ENCODE assay signal across 17 cellular contexts in genomic region chr14:22882064-22882463, GRCh38. TPM values are rescaled to one million over a fixed set of nuclear protein-coding genes. Genes with fewer than 3 reads are reported as not detected.
DNase-seq lines count a peak whose midpoint lies in the region; ATAC-seq and TF ChIP-seq lines count a peak whose summit lies in the region.
"Had no signal": no experiment of that assay in that cellular context is flagged by ENCODE, and none has a peak within 500 bp of the region (broad histone marks: within the 10 kb centered on the region; RNA-seq: fewer than 3 reads in every experiment).

No MANE protein-coding gene starts in this region.

- TF ChIP-seq CTCF in neural cell (IDR thresholded peaks at IDR 0.05; ENCODE audit: poor library complexity, severe bottlenecking) (no peak), Peyer's patch (IDR thresholded peaks at IDR 0.05) (no peak)

- intact Hi-C loops in CD4-positive, alpha-beta memory T cell (cut with micrococcal nuclease), result no loop called here
- intact Hi-C loops in dendritic cell treated with granulocyte-macrophage colony-stimulating factor and Interleukin-4, amounts not matched to agents 40 ng/mL and 50 ng/mL, for 4 days (cut with micrococcal nuclease), result no loop called here

- peak overlapping the region; percentile 2 to 69 (median 24) for H3K27ac Mint-ChIP-seq in CD4-positive, alpha-beta memory T cell
- peak overlapping the region; percentile 23 for H3K27ac Mint-ChIP-seq in dendritic cell treated with granulocyte-macrophage colony-stimulating factor and Interleukin-4, amounts not matched to agents 40 ng/mL and 50 ng/mL, for 4 days
- H3K27ac Mint-ChIP-seq: activated CD8-positive, alpha-beta T cell treated with anti-CD3 and anti-CD28 coated beads for 36 hours had no signal

- DNase-seq in CD4-positive, alpha-beta memory T cell, result no peak
- no peak for DNase-seq in NCI-H2081 treated with DMSO at 0.1 percent for 48 hours (lab: John Stamatoyannopoulos, UW)
- DNase-seq in pons (ENCODE audit: low spot score), result no peak
- no peak for DNase-seq in Peyer's patch
- DNase-seq: activated CD8-positive, alpha-beta T cell treated with anti-CD3 and anti-CD28 coated beads for 36 hours; activated T-cell treated with anti-CD3 and anti-CD28 coated beads, Interleukin-2, amount 50 U/mL, for 48 hours; immature natural killer cell; Karpas-422; sigmoid colon had no signal

- H3K9ac ChIP-seq in HUES6 (ENCODE audit: low read length) (no peak overlapping the region), neural cell (ENCODE audit: low read length) (peak overlapping the region; percentile 100)
- H3K9ac ChIP-seq: GM23248 had no signal

- no peak overlapping the region for H2AFZ ChIP-seq in neural cell (ENCODE audit: low read depth, low read length)
- H2AFZ ChIP-seq: GM23248 had no signal

- H3K4me1 Mint-ChIP-seq in CD4-positive, alpha-beta memory T cell, result peaks cover 19 to 60% (median 33%) of the 10 kb centered on the region in 4 donors
- H3K4me1 Mint-ChIP-seq in dendritic cell treated with granulocyte-macrophage colony-stimulating factor and Interleukin-4, amounts not matched to agents 40 ng/mL and 50 ng/mL, for 4 days (ENCODE audit: low read depth), result peaks cover 49% of the 10 kb centered on the region

- H3K4me3 ChIP-seq in CD4-positive, alpha-beta memory T cell (ENCODE audit: low read length in 2 of 2), result no peak overlapping the region
- peak overlapping the region; percentile 53; the same call in 1 of the 2 replicates for H3K4me3 ChIP-seq in HUES6 (ENCODE audit: low read depth, low read length)
- peak overlapping the region; percentile 53 for H3K4me3 ChIP-seq in neural cell (ENCODE audit: low read length)
- H3K4me3 ChIP-seq in Peyer's patch, result no peak overlapping the region
- H3K4me3 ChIP-seq: GM23248, lung, sigmoid colon, vagina had no signal

- no peaks in the 10 kb centered on the region for H3K27me3 Mint-ChIP-seq in CD4-positive, alpha-beta memory T cell
- H3K27me3 Mint-ChIP-seq in dendritic cell treated with granulocyte-macrophage colony-stimulating factor and Interleukin-4, amounts not matched to agents 40 ng/mL and 50 ng/mL, for 4 days, result peaks cover 28% of the 10 kb centered on the region

- peaks cover 0 to 2% (median 0%) of the 10 kb centered on the region in 8 donors for H3K9me3 Mint-ChIP-seq in CD4-positive, alpha-beta memory T cell
- H3K9me3 Mint-ChIP-seq in dendritic cell treated with granulocyte-macrophage colony-stimulating factor and Interleukin-4, amounts not matched to agents 40 ng/mL and 50 ng/mL, for 4 days, result no peaks in the 10 kb centered on the region
- H3K9me3 Mint-ChIP-seq: activated CD8-positive, alpha-beta T cell treated with anti-CD3 and anti-CD28 coated beads for 36 hours; immature natural killer cell had no signal

- H3F3A ChIP-seq in neural cell (ENCODE audit: insufficient read depth, low read length, poor library complexity, severe bottlenecking), result peaks cover 8% of the 10 kb centered on the region

- H3K27me3 ChIP-seq in CD4-positive, alpha-beta memory T cell (ENCODE audit: insufficient read depth, low read length), result no peaks in the 10 kb centered on the region
- H3K27me3 ChIP-seq in HUES6 (ENCODE audit: control insufficient read depth, insufficient read depth, low read length), result peaks cover 30% of the 10 kb centered on the region
- no peaks in the 10 kb centered on the region for H3K27me3 ChIP-seq in neural cell (ENCODE audit: insufficient read depth, low read depth, low read length)
- H3K27me3 ChIP-seq in Peyer's patch, result no peaks in the 10 kb centered on the region
- H3K27me3 ChIP-seq: breast epithelium, sigmoid colon, vagina had no signal

- H3K27ac ChIP-seq in CD4-positive, alpha-beta memory T cell (ENCODE audit: low read depth, low read length), result no peak overlapping the region
- H3K27ac ChIP-seq in HUES6 (ENCODE audit: low read depth, low read length) (no peak overlapping the region), neural cell (ENCODE audit: low read length) (peak overlapping the region; percentile 97), Peyer's patch (no peak overlapping the region)
- H3K27ac ChIP-seq: GM23248, sigmoid colon, vagina had no signal

- no peaks in the 10 kb centered on the region for H3K9me3 ChIP-seq in CD4-positive, alpha-beta memory T cell (ENCODE audit: control insufficient read depth in 1 of 2, low read length in 2 of 2)
- H3K9me3 ChIP-seq in HUES6 (ENCODE audit: control insufficient read depth, insufficient read depth, low read depth, low read length) (no peaks in the 10 kb centered on the region), neural cell (ENCODE audit: low read length) (no peaks in the 10 kb centered on the region), Peyer's patch (no peaks in the 10 kb centered on the region)
- H3K9me3 ChIP-seq: breast epithelium, sigmoid colon, vagina had no signal

- peaks cover 29% of the 10 kb centered on the region for H3K79me2 ChIP-seq in neural cell (replicated peaks; ENCODE audit: insufficient read depth, low read length)

- TF ChIP-seq EP300 in neural cell (conservative IDR thresholded peaks at IDR 0.05; ENCODE audit: poor library complexity, severe bottlenecking), result no peak

- no peaks in the 10 kb centered on the region for H3K9me2 ChIP-seq in neural cell (ENCODE audit: insufficient read depth, low read length)

- H3K36me3 Mint-ChIP-seq in CD4-positive, alpha-beta memory T cell, result peaks cover 18 to 26% of the 10 kb centered on the region in 2 donors
- peaks cover 27% of the 10 kb centered on the region for H3K36me3 Mint-ChIP-seq in dendritic cell treated with granulocyte-macrophage colony-stimulating factor and Interleukin-4, amounts not matched to agents 40 ng/mL and 50 ng/mL, for 4 days (ENCODE audit: low read depth)

- ATAC-seq in HG03025 (IDR thresholded peaks at IDR 0.05; ENCODE audit: low FRiP score, unreplicated experiment), result no peak

- H3K4me1 ChIP-seq in CD4-positive, alpha-beta memory T cell (ENCODE audit: insufficient read depth, low read length), result peaks cover 26% of the 10 kb centered on the region
- H3K4me1 ChIP-seq in HUES6 (ENCODE audit: control insufficient read depth, insufficient read depth, low read length) (peaks cover 25% of the 10 kb centered on the region), Peyer's patch (peaks cover 0 to 37% (median 2%) of the 10 kb centered on the region in 4 donors)

- H3K4me3 Mint-ChIP-seq in CD4-positive, alpha-beta memory T cell, result peak overlapping the region in 1 of 8 donors; percentile 60
- H3K4me3 Mint-ChIP-seq in dendritic cell treated with granulocyte-macrophage colony-stimulating factor and Interleukin-4, amounts not matched to agents 40 ng/mL and 50 ng/mL, for 4 days, result no peak overlapping the region
- H3K4me3 Mint-ChIP-seq: activated CD8-positive, alpha-beta T cell treated with anti-CD3 and anti-CD28 coated beads for 36 hours; immature natural killer cell had no signal

- TF ChIP-seq POLR2A in Peyer's patch (IDR thresholded peaks at IDR 0.05), result no peak

- POLR2A ChIA-PET in CD4-positive, alpha-beta memory T cell (lab: Charles Lee; ENCODE audit: partially characterized antibody), result interaction anchor here (0.6 to 10.8 kb wide), 8 partner anchors 9 to 52 kb away, joined by 3 to 208 read pairs (median 4); partner anchors contain the start of genes LRP10 and RBM23

- CTCF ChIA-PET in CD4-positive, alpha-beta memory T cell (lab: Charles Lee; ENCODE audit: partially characterized antibody), result interaction anchor here (0.6 to 11.4 kb wide), 9 partner anchors 9 to 293 kb away, joined by 3 to 191 read pairs (median 5); partner anchors contain the start of genes AJUBA, DAD1 and LRP10

- peaks cover 22% of the 10 kb centered on the region for H3K36me3 ChIP-seq in CD4-positive, alpha-beta memory T cell (ENCODE audit: insufficient read depth, low read length)
- 0 out of 2 replicates have a peak, but pooled peaks cover under 1% of the 10 kb centered on the region for H3K36me3 ChIP-seq in HUES6 (ENCODE audit: control insufficient read depth, insufficient read depth, low read length)
- H3K36me3 ChIP-seq in neural cell (ENCODE audit: insufficient read depth, low read length), result no peaks in the 10 kb centered on the region
- H3K36me3 ChIP-seq in Peyer's patch, result peaks cover 0 to 25% (median 0%) of the 10 kb centered on the region in 3 donors

- no peak for TF ChIP-seq RAD21 in neural cell (conservative IDR thresholded peaks at IDR 0.05)

- peak overlapping the region; percentile 54 for H3K4me2 ChIP-seq in neural cell (ENCODE audit: low read length)

- H4K20me1 ChIP-seq in neural cell (ENCODE audit: insufficient read depth), result no peaks in the 10 kb centered on the region

TF ChIP-seq in neural cell, 6 proteins besides CTCF, POLR2A, EP300 and RAD21:
- TF ChIP-seq MXI1 (conservative IDR thresholded peaks at IDR 0.05; ENCODE audit: poor library complexity, severe bottlenecking), result no peak

RNA-seq across cellular contexts. Expression of gene REM2, which starts 1.0 kb away (rescaled TPM):
- 1 to 10 TPM; 4.4 to 4.6 TPM for total RNA-seq in CD4-positive, alpha-beta memory T cell
- 1 to 10 TPM in 1 of 2 donors, under 1 TPM in 1; 0.55 to 1.5 TPM for polyA plus RNA-seq in CD4-positive, alpha-beta memory T cell
- polyA plus RNA-seq in neural cell, result 28.6 and 31.1 TPM in 2 replicates
- 21.9 and 29.5 TPM in 2 replicates for polyA minus RNA-seq in neural cell
- 1 to 10 TPM in 3 of 4 donors, under 1 TPM in 1; 0.57 to 2.1 (median 1.4) TPM for total RNA-seq in Peyer's patch
- polyA plus RNA-seq: GM23248 had no signal

RNA-seq across cellular contexts. Expression of gene LRP10, which starts 10.5 kb away (rescaled TPM):
- total RNA-seq in CD4-positive, alpha-beta memory T cell, result 10 to 100 TPM; 93.1 to 98.1 TPM
- polyA plus RNA-seq in CD4-positive, alpha-beta memory T cell, result 100 to 1,000 TPM in 1 of 2 donors, 10 to 100 TPM in 1; 92.0 to 118 TPM
- 0.22 and 1.1 TPM in 2 replicates for polyA plus RNA-seq in neural cell
- polyA minus RNA-seq in neural cell, result 0.24 and 0.58 TPM in 2 replicates
- 100 to 1,000 TPM in 3 of 4 donors, 10 to 100 TPM in 1; 69.3 to 250 (median 221) TPM for total RNA-seq in Peyer's patch

RNA-seq across cellular contexts. Expression of gene RBM23, which starts 36.9 kb away (rescaled TPM):
- total RNA-seq in CD4-positive, alpha-beta memory T cell, result 100 to 1,000 TPM; 119 to 123 TPM
- 10 to 100 TPM; 57.1 to 58.3 TPM for polyA plus RNA-seq in CD4-positive, alpha-beta memory T cell
- polyA plus RNA-seq in neural cell, result 83.7 and 96.7 TPM in 2 replicates
- 90.8 and 175 TPM in 2 replicates for polyA minus RNA-seq in neural cell
- total RNA-seq in Peyer's patch, result 100 to 1,000 TPM in 2 of 4 donors, 10 to 100 TPM in 2; 84.4 to 155 (median 116) TPM

RNA-seq across cellular contexts. Expression of gene MMP14, which starts 45.7 kb away (rescaled TPM):
- 1 to 10 TPM; 3.0 to 3.8 TPM for total RNA-seq in CD4-positive, alpha-beta memory T cell
- polyA plus RNA-seq in CD4-positive, alpha-beta memory T cell, result not detected
- polyA plus RNA-seq in neural cell, result 0.30 and 1.5 TPM in 2 replicates
- polyA minus RNA-seq in neural cell, result 0.69 and 0.97 TPM in 2 replicates
- 100 to 1,000 TPM in 1 of 4 donors, 10 to 100 TPM in 3; 63.0 to 116 (median 82.9) TPM for total RNA-seq in Peyer's patch
- polyA plus RNA-seq: immature natural killer cell had no signal

RNA-seq across cellular contexts. Expression of gene PRMT5, which starts 47.1 kb away (rescaled TPM):
- 10 to 100 TPM; 25.8 to 30.5 TPM for total RNA-seq in CD4-positive, alpha-beta memory T cell
- 10 to 100 TPM; 50.6 to 65.1 TPM for polyA plus RNA-seq in CD4-positive, alpha-beta memory T cell
- polyA plus RNA-seq in neural cell, result 102 and 114 TPM in 2 replicates
- polyA minus RNA-seq in neural cell, result 83.9 and 97.9 TPM in 2 replicates
- 10 to 100 TPM; 20.5 to 41.3 (median 26.6) TPM for total RNA-seq in Peyer's patch

Comparison
In these comparisons a context has a peak if more than half of its experiments do, and no peak if none do; other contexts are left out.
1. H3K4me3 ChIP-seq: peak in HUES6 (single experiment) and neural cell (single experiment); none in CD4-positive, alpha-beta memory T cell (0 of 2) and Peyer's patch (0 of 4).